In the genomic region with DNA sequence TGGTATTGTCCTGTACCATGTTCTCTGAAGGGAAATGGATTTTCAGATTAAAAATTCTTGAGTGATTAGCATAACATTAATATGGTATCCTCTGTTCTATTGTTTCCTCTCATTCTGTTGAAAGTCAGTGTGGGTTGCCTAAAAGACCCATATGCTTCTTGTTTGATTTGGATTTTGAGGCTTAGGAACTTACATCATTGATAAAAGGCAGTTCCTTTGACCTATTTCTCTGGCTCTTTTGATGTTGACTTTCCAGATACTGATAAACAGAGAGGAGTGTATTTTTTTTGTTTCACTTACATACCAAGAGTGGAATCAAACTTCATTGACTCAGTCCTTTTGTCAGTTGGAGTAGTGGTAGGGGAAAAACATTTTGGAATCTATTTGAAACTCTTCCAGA, we compare ENCODE assay signal across 26 cellular contexts. TPM values are rescaled to one million over a fixed set of nuclear protein-coding genes. Genes with fewer than 3 reads are reported as not detected.
A peak's percentile ranks its signal among the peaks of the same experiment; 100 is the strongest.
DNase-seq lines count a peak whose midpoint lies in the region; ATAC-seq and TF ChIP-seq lines count a peak whose summit lies in the region.
"Had no signal": no experiment of that assay in that cellular context is flagged by ENCODE, and none has a peak within 500 bp of the region (broad histone marks: within the 10 kb centered on the region; RNA-seq: fewer than 3 reads in every experiment).

No MANE protein-coding gene starts in this region.

- H3K4me3 ChIP-seq in ascending aorta: no peak overlapping the region
- H3K4me3 ChIP-seq: GM12878, SK-N-MC had no signal

- no peaks in the 10 kb centered on the region for H3K9me3 Mint-ChIP-seq in activated naive CD4-positive, alpha-beta T cell treated with anti-CD3 and anti-CD28 coated beads, Interleukin-2, amount 50 U/mL, for 72 hours
- H3K9me3 Mint-ChIP-seq: IgD-negative memory B cell had no signal

- peak; percentile 18 for DNase-seq in DMS53 (lab: John Stamatoyannopoulos, UW)
- DNase-seq in ascending aorta (ENCODE audit: low spot score in 2 of 2): no peak
- DNase-seq in substantia nigra (lab: John Stamatoyannopoulos, UW): no peak
- DNase-seq in stimulated activated naive CD8-positive, alpha-beta T cell treated with anti-CD3 and anti-CD28 coated beads, Interleukin-15, Interleukin-2, amounts not matched to agents 100 U/mL and 50 U/mL, for 24 hours: no peak
- no peak for DNase-seq in activated naive CD4-positive, alpha-beta T cell treated with anti-CD3 and anti-CD28 coated beads, Interleukin-2, amount 50 U/mL, for 72 hours (ENCODE audit: low spot score in 2 of 2)
- DNase-seq in NCI-H1694 (lab: John Stamatoyannopoulos, UW): no peak
- DNase-seq in inferior parietal cortex (ENCODE audit: extremely low spot score): no peak
- DNase-seq: 8988T, ACHN, BE2C, DMS153, NCI-H1048, NCI-H1417, NCI-H1694 treated with DMSO at 0.1 percent for 48 hours, NCI-H2081, NCI-H226, NCI-H510A, NCI-H774, SIG-M5 had no signal

- intact Hi-C loops in ascending aorta (cut with DNase I): no loop called here

- no peak for ATAC-seq in stimulated activated naive CD8-positive, alpha-beta T cell treated with anti-CD3 and anti-CD28 coated beads, Interleukin-15, Interleukin-2, amounts not matched to agents 100 U/mL and 50 U/mL, for 24 hours
- ATAC-seq in activated naive CD4-positive, alpha-beta T cell treated with anti-CD3 and anti-CD28 coated beads, Interleukin-2, amount 50 U/mL, for 72 hours: no peak
- ATAC-seq: GM12878, HCT116 had no signal

- peaks cover 0 to 26% of the 10 kb centered on the region in 2 donors for H3K36me3 ChIP-seq in ascending aorta
- H3K36me3 ChIP-seq: BE2C had no signal

- no peaks in the 10 kb centered on the region for H3K4me1 ChIP-seq in ascending aorta
- H3K4me1 ChIP-seq: BE2C had no signal

- no peak for TF ChIP-seq CTCF in ascending aorta (IDR thresholded peaks at IDR 0.05)

- H3K27me3 ChIP-seq in ascending aorta: no peaks in the 10 kb centered on the region
- no peaks in the 10 kb centered on the region for H3K27me3 ChIP-seq in layer of hippocampus (ENCODE audit: control insufficient read depth, insufficient read depth, low read length)
- H3K27me3 ChIP-seq: BE2C had no signal

- no peaks in the 10 kb centered on the region for H3K36me3 Mint-ChIP-seq in activated naive CD4-positive, alpha-beta T cell treated with anti-CD3 and anti-CD28 coated beads, Interleukin-2, amount 50 U/mL, for 72 hours
- H3K36me3 Mint-ChIP-seq: IgD-negative memory B cell had no signal

- H3K27ac ChIP-seq in ascending aorta (peak overlapping the region; percentile 6 to 39), layer of hippocampus (ENCODE audit: low read depth, low read length) (peak overlapping the region; percentile 86), substantia nigra (ENCODE audit: low read depth, low read length, poor library complexity, severe bottlenecking) (peak overlapping the region; percentile 98)
- H3K27ac ChIP-seq: KMS-11, SK-N-MC had no signal

- no peak overlapping the region for H3K27ac Mint-ChIP-seq in activated naive CD4-positive, alpha-beta T cell treated with anti-CD3 and anti-CD28 coated beads, Interleukin-2, amount 50 U/mL, for 72 hours
- H3K27ac Mint-ChIP-seq: CD14-positive monocyte, IgD-negative memory B cell had no signal

- no peaks in the 10 kb centered on the region for H3K9me3 ChIP-seq in ascending aorta
- H3K9me3 ChIP-seq: BE2C had no signal

RNA-seq across cellular contexts. Expression of gene TMEM144, which starts 32.8 kb away (rescaled TPM):
- total RNA-seq in ascending aorta: 4.0 TPM
- under 1 TPM; 0.60 to 0.71 TPM for total RNA-seq in activated naive CD4-positive, alpha-beta T cell treated with anti-CD3 and anti-CD28 coated beads, Interleukin-2, amount 50 U/mL, for 72 hours

Comparison
In these comparisons a context has a peak if more than half of its experiments do, and no peak if none do; other contexts are left out.
1. H3K27ac ChIP-seq: peak in every context shown above with its lines; median percentile 98 in substantia nigra; 86 in layer of hippocampus; 22 in ascending aorta.